ENCODE assay signal across 3 cellular contexts in the genomic region with DNA sequence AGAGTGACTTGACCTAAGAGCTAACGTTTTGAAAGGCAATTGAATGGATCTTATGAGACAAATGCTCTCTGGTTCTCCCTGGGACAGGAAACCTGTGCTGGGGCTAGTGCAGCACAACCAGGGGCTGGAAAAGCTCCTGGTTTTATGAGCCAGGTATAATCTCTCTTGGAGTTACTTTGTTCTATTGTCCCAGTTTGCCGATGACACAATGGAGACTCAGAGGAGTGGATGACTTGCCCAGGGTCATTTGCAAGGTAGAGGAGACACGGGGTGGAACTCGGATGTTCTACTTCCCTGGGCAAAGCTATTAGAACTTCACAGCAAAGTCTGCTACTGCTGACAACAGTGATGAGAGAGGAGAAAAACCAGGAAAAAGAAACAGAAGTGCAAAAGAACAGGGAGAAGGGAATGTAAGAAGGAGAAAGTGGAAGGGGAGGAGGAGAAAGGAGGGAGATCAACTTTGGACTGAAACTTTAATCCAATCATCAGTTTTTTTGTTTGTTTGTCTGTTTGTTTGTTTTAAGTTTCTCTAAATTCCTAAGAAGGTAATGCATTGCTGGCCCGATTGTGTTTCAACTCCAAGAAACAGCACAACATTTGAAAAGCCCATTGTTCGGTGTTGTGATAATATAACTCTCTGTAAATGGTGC.
TF ChIP-seq lines count a peak whose summit lies in the region.

No MANE protein-coding gene starts in this region.

TF ChIP-seq in SK-N-SH treated with all-trans-retinoic acid at 6 μM for 48 hours, 23 proteins besides CTCF, POLR2A, EP300 and RAD21 (continues in another document):
- TF ChIP-seq, protein P1, sequence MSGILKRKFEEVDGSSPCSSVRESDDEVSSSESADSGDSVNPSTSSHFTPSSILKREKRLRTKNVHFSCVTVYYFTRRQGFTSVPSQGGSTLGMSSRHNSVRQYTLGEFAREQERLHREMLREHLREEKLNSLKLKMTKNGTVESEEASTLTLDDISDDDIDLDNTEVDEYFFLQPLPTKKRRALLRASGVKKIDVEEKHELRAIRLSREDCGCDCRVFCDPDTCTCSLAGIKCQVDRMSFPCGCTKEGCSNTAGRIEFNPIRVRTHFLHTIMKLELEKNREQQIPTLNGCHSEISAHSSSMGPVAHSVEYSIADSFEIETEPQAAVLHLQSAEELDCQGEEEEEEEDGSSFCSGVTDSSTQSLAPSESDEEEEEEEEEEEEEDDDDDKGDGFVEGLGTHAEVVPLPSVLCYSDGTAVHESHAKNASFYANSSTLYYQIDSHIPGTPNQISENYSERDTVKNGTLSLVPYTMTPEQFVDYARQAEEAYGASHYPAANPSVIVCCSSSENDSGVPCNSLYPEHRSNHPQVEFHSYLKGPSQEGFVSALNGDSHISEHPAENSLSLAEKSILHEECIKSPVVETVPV (CRISPR knock-in tag; IDR thresholded peaks at IDR 0.05) = no peak
- no peak for TF ChIP-seq TCF4 (CRISPR knock-in tag; IDR thresholded peaks at IDR 0.05; ENCODE audit: borderline replicate concordance)
- no peak for TF ChIP-seq ZNF70 (CRISPR knock-in tag; IDR thresholded peaks at IDR 0.05)
- TF ChIP-seq PPARA (CRISPR knock-in tag; IDR thresholded peaks at IDR 0.05; ENCODE audit: borderline replicate concordance) = no peak
- TF ChIP-seq OSR1 (CRISPR knock-in tag; IDR thresholded peaks at IDR 0.05) = no peak
- no peak for TF ChIP-seq ZNF8 (CRISPR knock-in tag; IDR thresholded peaks at IDR 0.05)
- TF ChIP-seq CSDC2 (CRISPR knock-in tag; IDR thresholded peaks at IDR 0.05) = no peak
- TF ChIP-seq POU6F1 (CRISPR knock-in tag; IDR thresholded peaks at IDR 0.05; ENCODE audit: borderline replicate concordance, low read depth) = no peak
- TF ChIP-seq TSHZ2 (CRISPR knock-in tag; IDR thresholded peaks at IDR 0.05) = no peak
- TF ChIP-seq ARNTL (CRISPR knock-in tag; IDR thresholded peaks at IDR 0.05; ENCODE audit: borderline replicate concordance, low read depth) = no peak

TF ChIP-seq in SK-N-SH, 30 proteins besides CTCF, POLR2A, EP300 and RAD21:
- no peak for TF ChIP-seq SIN3A (IDR thresholded peaks at IDR 0.05; ENCODE audit: borderline replicate concordance, low read depth, low read length)
- TF ChIP-seq FOSL2 (IDR thresholded peaks at IDR 0.05; ENCODE audit: borderline replicate concordance, low read depth) = no peak
- no peak for TF ChIP-seq RFX5 (IDR thresholded peaks at IDR 0.05; ENCODE audit: low read length)
- TF ChIP-seq FOXJ3 (CRISPR knock-in tag; IDR thresholded peaks at IDR 0.05) = no peak
- no peak for TF ChIP-seq NFIC (IDR thresholded peaks at IDR 0.05; ENCODE audit: borderline replicate concordance)
- TF ChIP-seq, protein P2, sequence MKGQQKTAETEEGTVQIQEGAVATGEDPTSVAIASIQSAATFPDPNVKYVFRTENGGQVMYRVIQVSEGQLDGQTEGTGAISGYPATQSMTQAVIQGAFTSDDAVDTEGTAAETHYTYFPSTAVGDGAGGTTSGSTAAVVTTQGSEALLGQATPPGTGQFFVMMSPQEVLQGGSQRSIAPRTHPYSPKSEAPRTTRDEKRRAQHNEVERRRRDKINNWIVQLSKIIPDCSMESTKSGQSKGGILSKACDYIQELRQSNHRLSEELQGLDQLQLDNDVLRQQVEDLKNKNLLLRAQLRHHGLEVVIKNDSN (IDR thresholded peaks at IDR 0.05; ENCODE audit: borderline replicate concordance, low read depth) = no peak
- no peak for TF ChIP-seq ELF1 (IDR thresholded peaks at IDR 0.05)

TF ChIP-seq in endothelial cell of umbilical vein, 7 proteins besides CTCF, POLR2A, EP300 and RAD21:
- TF ChIP-seq JUN (IDR thresholded peaks at IDR 0.05; ENCODE audit: borderline replicate concordance, insufficient read depth, insufficient read length, low read depth) (no peak), MAX (IDR thresholded peaks at IDR 0.05; ENCODE audit: insufficient read depth, insufficient read length) (no peak), FOS (IDR thresholded peaks at IDR 0.05; ENCODE audit: borderline replicate concordance, insufficient read depth, low read length) (no peak), MYC (IDR thresholded peaks at IDR 0.05; ENCODE audit: low read depth, low read length) (no peak), EZH2 (IDR thresholded peaks at IDR 0.05; ENCODE audit: borderline replicate concordance, low read depth, low read length, severe bottlenecking) (no peak), GATA2 (IDR thresholded peaks at IDR 0.05; ENCODE audit: insufficient read depth, insufficient read length, low read depth, low read length) (no peak), POLR2AphosphoS5 (IDR thresholded peaks at IDR 0.05; ENCODE audit: insufficient read depth, low read depth, low read length) (no peak)
